ENCODE assay signal across 19 cellular contexts in genomic region chr3:30456263-30456662, GRCh38.
DNase-seq lines count a peak whose midpoint lies in the region; ATAC-seq and TF ChIP-seq lines count a peak whose summit lies in the region.
"Had no signal": no experiment of that assay in that cellular context is flagged by ENCODE, and none has a peak within 500 bp of the region (broad histone marks: within the 10 kb centered on the region; RNA-seq: fewer than 3 reads in every experiment).

No MANE protein-coding gene starts in this region.

- TF ChIP-seq CTCF in right atrium auricular region (IDR thresholded peaks at IDR 0.05) (no peak), heart right ventricle (IDR thresholded peaks at IDR 0.05) (no peak), suprapubic skin (IDR thresholded peaks at IDR 0.05) (no peak)

- no peak for TF ChIP-seq POLR2A in suprapubic skin (IDR thresholded peaks at IDR 0.05)

- H3K4me3 Mint-ChIP-seq in effector memory CD8-positive, alpha-beta T cell = no peak overlapping the region
- H3K4me3 Mint-ChIP-seq: CD4-positive, alpha-beta memory T cell had no signal

- H3K36me3 ChIP-seq in right atrium auricular region = no peaks in the 10 kb centered on the region
- H3K36me3 ChIP-seq in heart right ventricle = no peaks in the 10 kb centered on the region
- no peaks in the 10 kb centered on the region for H3K36me3 ChIP-seq in muscle layer of colon (ENCODE audit: insufficient read depth, low read length)
- no peaks in the 10 kb centered on the region for H3K36me3 ChIP-seq in suprapubic skin
- H3K36me3 ChIP-seq: BE2C had no signal

- H3K36me3 Mint-ChIP-seq in effector memory CD8-positive, alpha-beta T cell (ENCODE audit: insufficient read depth) = no peaks in the 10 kb centered on the region

- H3K4me1 Mint-ChIP-seq in effector memory CD8-positive, alpha-beta T cell (ENCODE audit: low read depth in 2 of 2) = no peaks in the 10 kb centered on the region
- H3K4me1 Mint-ChIP-seq: CD4-positive, alpha-beta memory T cell had no signal

- no peaks in the 10 kb centered on the region for H3K27me3 ChIP-seq in right atrium auricular region
- H3K27me3 ChIP-seq in heart right ventricle = no peaks in the 10 kb centered on the region
- H3K27me3 ChIP-seq in muscle layer of colon (ENCODE audit: control insufficient read depth in 1 of 2, insufficient read depth in 2 of 2, low read length in 2 of 2) = no peaks in the 10 kb centered on the region
- no peaks in the 10 kb centered on the region for H3K27me3 ChIP-seq in suprapubic skin
- H3K27me3 ChIP-seq: BE2C had no signal

- intact Hi-C loops in heart right ventricle (cut with DNase I) = loop anchor here in 4 of 10 donors (5.0 to 10.0 kb wide), 4 partner anchors 41 to 239 kb away; partner anchors contain the start of gene TGFBR2 (in 1 of the 4)

- H3K9ac ChIP-seq in muscle layer of colon (ENCODE audit: low read length) = no peak overlapping the region

- ATAC-seq in heart right ventricle (no peak), HG03457 (IDR thresholded peaks at IDR 0.05; ENCODE audit: unreplicated experiment) (no peak)
- no peak for ATAC-seq in effector memory CD8-positive, alpha-beta T cell (replicated peaks)
- ATAC-seq: PC-3 had no signal

- DNase-seq in right atrium auricular region (ENCODE audit: low spot score) (no peak), heart right ventricle (no peak), suprapubic skin (ENCODE audit: low spot score in 2 of 2) (no peak), HuH-7.5 (ENCODE audit: low spot score) (no peak), UCSD-AML1 (lab: John Stamatoyannopoulos, UW; ENCODE audit: unreplicated experiment) (no peak)
- DNase-seq in effector memory CD8-positive, alpha-beta T cell = no peak
- DNase-seq: ACHN; BE2C; CD4-positive, alpha-beta memory T cell; GF-D8; HCEC 1CT; NCI-H1092; NCI-H1694; NCI-H2107; NCI-H345; NCI-H69; PC-3 had no signal

- peaks cover 0 to 25% of the 10 kb centered on the region in 2 donors for H3K4me1 ChIP-seq in right atrium auricular region
- peaks cover 0 to 46% (median 9%) of the 10 kb centered on the region in 9 donors for H3K4me1 ChIP-seq in heart right ventricle
- peaks cover 25% of the 10 kb centered on the region for H3K4me1 ChIP-seq in muscle layer of colon (ENCODE audit: insufficient read depth, low read length)
- H3K4me1 ChIP-seq in suprapubic skin = peaks cover 15% of the 10 kb centered on the region
- H3K4me1 ChIP-seq: BE2C had no signal

- peaks cover 0 to 5% of the 10 kb centered on the region in 2 donors for H3K9me3 Mint-ChIP-seq in effector memory CD8-positive, alpha-beta T cell

- H3K9me3 ChIP-seq in right atrium auricular region (peaks cover 0 to 21% of the 10 kb centered on the region in 2 donors), heart right ventricle (peaks cover 0 to 37% (median 5%) of the 10 kb centered on the region in 11 donors), muscle layer of colon (ENCODE audit: low read length) (no peaks in the 10 kb centered on the region), suprapubic skin (no peaks in the 10 kb centered on the region)
- H3K9me3 ChIP-seq: BE2C had no signal

- H3K27ac Mint-ChIP-seq in effector memory CD8-positive, alpha-beta T cell = peak overlapping the region in 1 of 2 donors; percentile 38
- H3K27ac Mint-ChIP-seq: CD4-positive, alpha-beta memory T cell had no signal

- TF ChIP-seq EP300 in suprapubic skin (IDR thresholded peaks at IDR 0.05) = no peak

- peak overlapping the region; percentile 69 to 77 for H3K27ac ChIP-seq in right atrium auricular region
- H3K27ac ChIP-seq in heart right ventricle = peak overlapping the region in 5 of 10 donors; percentile 8 to 74 (median 41)
- peak overlapping the region; percentile 74 for H3K27ac ChIP-seq in muscle layer of colon (ENCODE audit: low read depth, low read length)
- peak overlapping the region; percentile 7 for H3K27ac ChIP-seq in suprapubic skin

- WGBS in heart right ventricle, 2 donors = 91 to 92% methylated on average over 2 of the region's 2 CpGs
- 94% methylated on average over 2 of the region's 2 CpGs for WGBS in suprapubic skin

- H3K27me3 Mint-ChIP-seq in effector memory CD8-positive, alpha-beta T cell = no peaks in the 10 kb centered on the region
- H3K27me3 Mint-ChIP-seq: CD4-positive, alpha-beta memory T cell had no signal

- no peak overlapping the region for H3K4me3 ChIP-seq in right atrium auricular region
- H3K4me3 ChIP-seq in heart right ventricle = no peak overlapping the region
- H3K4me3 ChIP-seq in muscle layer of colon (ENCODE audit: low read depth in 1 of 2, low read length in 2 of 2) = no peak overlapping the region
- no peak overlapping the region for H3K4me3 ChIP-seq in suprapubic skin
